Comparison of ENCODE assay signal across 26 cellular contexts in genomic region chrX:104670051-104670450, GRCh38.
"Had no signal": no experiment of that assay in that cellular context is flagged by ENCODE, and none has a peak within 500 bp of the region (broad histone marks: within the 10 kb centered on the region; RNA-seq: fewer than 3 reads in every experiment).

No MANE protein-coding gene starts in this region.

- ATAC-seq: heart left ventricle; naive thymus-derived CD4-positive, alpha-beta T cell; natural killer cell treated with Interleukin-12 subunit alpha and Interleukin-12 subunit beta and Interleukin-15 and Interleukin-18, amount 100 ng/mL, for 72 hours; right cardiac atrium; stimulated activated memory B cell treated with anti-CD40 and anti-IgM and Interleukin-4, amounts not matched to agents 10 μg/mL and 1 μg/mL and 100 μg/mL, for 72 hours; stimulated activated naive CD8-positive, alpha-beta T cell treated with anti-CD3 and anti-CD28 coated beads, Interleukin-15, amount 100 ng/mL, for 72 hours had no signal

- H3K4me1 ChIP-seq: heart left ventricle, prostate gland, sigmoid colon, testis, thyroid gland, transverse colon, upper lobe of left lung, vagina had no signal

- H3K27ac ChIP-seq: heart left ventricle, hepatocyte, ovary, prostate gland, sigmoid colon, testis, thyroid gland, transverse colon, upper lobe of left lung, vagina had no signal

- H3K36me3 ChIP-seq: heart left ventricle, ovary, prostate gland, sigmoid colon, thyroid gland, transverse colon, upper lobe of left lung, vagina had no signal

- H3K27me3 ChIP-seq: hepatocyte, ovary, sigmoid colon, testis, thyroid gland, transverse colon, upper lobe of left lung, vagina had no signal

- DNase-seq: heart left ventricle; islet precursor cell; mesendoderm; naive thymus-derived CD4-positive, alpha-beta T cell; ovary; posterior cingulate gyrus; retina; right cardiac atrium; sigmoid colon; stimulated activated CD4-positive, alpha-beta T cell treated with anti-CD3 and anti-CD28 coated beads, Interleukin-1b, Interleukin-23, amount 100 ng/mL, for 48 hours; stimulated activated CD4-positive, alpha-beta T cell treated with anti-CD3 and anti-CD28 coated beads, Interleukin-2, amount 100 ng/mL, for 48 hours; stimulated activated CD4-positive, alpha-beta T cell treated with anti-CD3 and anti-CD28 coated beads, Interleukin-4, amount 100 ng/mL, for 4 hours; stimulated activated CD8-positive, alpha-beta memory T cell treated with anti-CD3 and anti-CD28 coated beads, Interleukin-4, amount 100 ng/mL, for 48 hours; stimulated activated naive CD4-positive, alpha-beta T cell treated with Interleukin-2 at 50 U/mL for 16 hours; stimulated activated naive CD8-positive, alpha-beta T cell treated with anti-CD3 and anti-CD28 coated beads, Interleukin-15, amount 100 ng/mL, for 72 hours; testis; thyroid gland; transverse colon; upper lobe of left lung had no signal

- H3K4me3 ChIP-seq: heart left ventricle, hepatocyte, lung, ovary, prostate gland, sigmoid colon, smooth muscle cell, testis, thyroid gland, transverse colon, upper lobe of left lung, vagina had no signal

- H3K9me3 ChIP-seq: heart left ventricle, ovary, prostate gland, sigmoid colon, testis, thyroid gland, transverse colon, upper lobe of left lung, vagina had no signal
